In genomic region chr14:61456720-61457119, GRCh38 we compare ENCODE assay signal across 8 cellular contexts.
DNase-seq lines count a peak whose midpoint lies in the region; ATAC-seq and TF ChIP-seq lines count a peak whose summit lies in the region.

No MANE protein-coding gene starts in this region.

- H3K27ac ChIP-seq in HL-60 (replicated peaks) = no peak overlapping the region
- H3K27ac ChIP-seq in endodermal cell (ENCODE audit: low read depth, low read length) = no peak overlapping the region

- DNase-seq in C1 segment of cervical spinal cord (lab: John Stamatoyannopoulos, UW) (peak in 9 of 14 donors; percentile 13 to 71 (median 42)), HL-60 (ENCODE audit: low read depth in 1 of 2, low spot score in 1 of 2) (peak; percentile 62 to 78), NOMO-1 treated with DMSO at 0.1 percent for 48 hours (lab: John Stamatoyannopoulos, UW; ENCODE audit: unreplicated experiment) (peak; percentile 61), endodermal cell (peak; percentile 88), myocyte (ENCODE audit: low read depth) (peak; percentile 87)
- DNase-seq in activated CD8-positive, alpha-beta memory T cell treated with anti-CD3 and anti-CD28 coated beads for 4 hours (ENCODE audit: low read depth in 2 of 2) = peak; percentile 64 to 71
- peak; percentile 57 to 86 (median 79) for DNase-seq in stimulated activated naive CD4-positive, alpha-beta T cell (lab: John Stamatoyannopoulos, UW)

- no peaks in the 10 kb centered on the region for H3K9me3 ChIP-seq in endodermal cell (ENCODE audit: control insufficient read depth, low read length)

- no peak overlapping the region for H3K4me3 Mint-ChIP-seq in endodermal cell

- no peaks in the 10 kb centered on the region for H3K27me3 Mint-ChIP-seq in endodermal cell (ENCODE audit: insufficient read depth)

- H3K27me3 ChIP-seq in HL-60 (ENCODE audit: insufficient read depth, poor library complexity, severe bottlenecking) = no peaks in the 10 kb centered on the region
- H3K27me3 ChIP-seq in endodermal cell (ENCODE audit: control insufficient read depth, insufficient read depth, low read length, poor library complexity, severe bottlenecking) = no peaks in the 10 kb centered on the region

- H3K36me3 Mint-ChIP-seq in endodermal cell (ENCODE audit: low read depth) = peaks cover 6% of the 10 kb centered on the region

- TF ChIP-seq CTCF in HL-60 (IDR thresholded peaks at IDR 0.05; ENCODE audit: insufficient read depth, low read length) (peak; percentile 63), endodermal cell (conservative IDR thresholded peaks at IDR 0.05) (peak; percentile 95)

- peaks cover 3% of the 10 kb centered on the region for H3K4me1 Mint-ChIP-seq in endodermal cell

- no peak overlapping the region for H3K9ac ChIP-seq in endodermal cell (ENCODE audit: extremely low read depth, low read length, poor library complexity, severe bottlenecking)

- H3K27ac Mint-ChIP-seq in endodermal cell = no peak overlapping the region

- WGBS in endodermal cell (ENCODE audit: insufficient coverage in 1 of 2, insufficient read length in 1 of 2), 2 experiments = 48 to 53% methylated on average over 10 to 12 of the region's 12 CpGs

- ATAC-seq in GM19324 (IDR thresholded peaks at IDR 0.05; ENCODE audit: low FRiP score, unreplicated experiment) = peak; percentile 73

- H3K4me1 ChIP-seq in endodermal cell (ENCODE audit: control insufficient read depth, insufficient read depth, low read length) = no peaks in the 10 kb centered on the region

- H3K36me3 ChIP-seq in endodermal cell (ENCODE audit: control insufficient read depth, insufficient read depth, low read length) = no peaks in the 10 kb centered on the region

- H3K4me3 ChIP-seq in HL-60 (replicated peaks; ENCODE audit: insufficient read depth, low read length) = no peak overlapping the region
- H3K4me3 ChIP-seq in endodermal cell (ENCODE audit: low read length) = no peak overlapping the region

- H3K9me3 Mint-ChIP-seq in endodermal cell = no peaks in the 10 kb centered on the region
